16 cellular contexts compared by ENCODE assay signal in genomic region chr16:4048481-4048880, GRCh38.
"Had no signal": no experiment of that assay in that cellular context is flagged by ENCODE, and none has a peak within 500 bp of the region (broad histone marks: within the 10 kb centered on the region; RNA-seq: fewer than 3 reads in every experiment).

No MANE protein-coding gene starts in this region.

- H3K27ac ChIP-seq: colonic mucosa, epithelial cell of prostate, transverse colon, WERI-Rb-1 had no signal

- H3K27me3 ChIP-seq: colonic mucosa, transverse colon had no signal

- H3K9me3 ChIP-seq: colonic mucosa, transverse colon had no signal

- H3K36me3 ChIP-seq: colonic mucosa, transverse colon, WERI-Rb-1 had no signal

- ATAC-seq: activated T-helper 17 cell treated with anti-CD3 and anti-CD28 coated beads, Interleukin-2, amount 50 U/mL, for 72 hours; left colon had no signal

- H3K4me3 ChIP-seq: colonic mucosa, lung, transverse colon had no signal

- DNase-seq: activated CD4-positive, alpha-beta T cell treated with anti-CD3 and anti-CD28 coated beads, Interleukin-2, amount 50 U/mL, for 4 hours; activated naive CD4-positive, alpha-beta T cell; central memory CD4-positive, alpha-beta T cell; colonic mucosa; endodermal cell; islet precursor cell; left colon; nephron progenitor cell; stimulated activated CD4-positive, alpha-beta T cell treated with anti-CD3 and anti-CD28 coated beads, Interleukin-12 subunit alpha, Interleukin-12 subunit beta, amount 100 ng/mL, for 4 hours; stimulated activated CD4-positive, alpha-beta T cell treated with anti-CD3 and anti-CD28 coated beads, Interleukin-2, amount 100 ng/mL, for 24 hours; stimulated activated naive CD4-positive, alpha-beta T cell treated with Interleukin-2 at 50 U/mL for 16 hours; transverse colon; WERI-Rb-1 had no signal
